Comparison of ENCODE assay signal across 19 cellular contexts in genomic region chr6:110395221-110395620, GRCh38. TPM values are rescaled to one million over a fixed set of nuclear protein-coding genes. Genes with fewer than 3 reads are reported as not detected.
DNase-seq lines count a peak whose midpoint lies in the region; ATAC-seq and TF ChIP-seq lines count a peak whose summit lies in the region.
"Had no signal": no experiment of that assay in that cellular context is flagged by ENCODE, and none has a peak within 500 bp of the region (broad histone marks: within the 10 kb centered on the region; RNA-seq: fewer than 3 reads in every experiment).

No MANE protein-coding gene starts in this region.

- DNase-seq in left cardiac atrium (no peak), left ventricle myocardium superior (no peak), fibroblast of the aortic adventitia (ENCODE audit: low read depth) (peak; percentile 62), midbrain (lab: John Stamatoyannopoulos, UW) (peak; percentile 37), hepatic stellate cell (ENCODE audit: low spot score) (no peak), foreskin melanocyte (no peak), NCI-H2196 treated with DMSO at 0.1 percent for 48 hours (lab: John Stamatoyannopoulos, UW; ENCODE audit: unreplicated experiment) (no peak)
- DNase-seq: Calu3; CD8-positive, alpha-beta T cell; DMS53; Kasumi-1; MV-4-11; NCI-H187 treated with DMSO at 0.1 percent for 48 hours; NCI-H226; NCI-H524 treated with DMSO at 0.1 percent for 48 hours; PC-3; SJCRH30 had no signal

- no peak overlapping the region for H3K4me3 ChIP-seq in fibroblast of the aortic adventitia (ENCODE audit: low read depth, low read length)
- H3K4me3 ChIP-seq: A549, BLaER1, SJCRH30 had no signal

- peak; percentile 40 to 70 for ATAC-seq in left cardiac atrium
- no peak for ATAC-seq in left ventricle myocardium superior
- ATAC-seq: A549; CD8-positive, alpha-beta T cell; PC-3 had no signal

- no peak for TF ChIP-seq CTCF in fibroblast of the aortic adventitia (IDR thresholded peaks at IDR 0.05; ENCODE audit: insufficient read depth, low read length)

- intact Hi-C loops in left cardiac atrium (cut with DNase I): no loop called here
- intact Hi-C loops in left ventricle myocardium superior (cut with micrococcal nuclease): no loop called here

RNA-seq across cellular contexts. Expression of gene DDO, which starts 20.2 kb away (rescaled TPM):
- 10 to 100 TPM in 1 of 2 donors, 1 to 10 TPM in 1; 7.9 to 12.9 TPM for total RNA-seq in left cardiac atrium
- 31.5 TPM for total RNA-seq in left ventricle myocardium superior
- total RNA-seq in fibroblast of the aortic adventitia (ENCODE audit: low replicate concordance): 1.3 and 2.3 TPM in 2 replicates
- total RNA-seq: CD8-positive, alpha-beta T cell; PC-3 had no signal

RNA-seq across cellular contexts. Expression of gene METTL24, which starts 37.1 kb away (rescaled TPM):
- total RNA-seq in left cardiac atrium: 1 to 10 TPM; 1.7 to 2.1 TPM
- 1.6 TPM for total RNA-seq in left ventricle myocardium superior
- total RNA-seq in fibroblast of the aortic adventitia (ENCODE audit: low replicate concordance): 0.09 and 0.16 TPM in 2 replicates
- total RNA-seq: Calu3, PC-3, SJCRH30 had no signal

Comparison
In these comparisons a context has a peak if more than half of its experiments do, and no peak if none do; other contexts are left out.
1. DNase-seq: peak in fibroblast of the aortic adventitia (single experiment) and midbrain (single experiment); none in left cardiac atrium (single experiment), left ventricle myocardium superior (single experiment), hepatic stellate cell (single experiment), foreskin melanocyte (single experiment) and NCI-H2196 treated with DMSO at 0.1 percent for 48 hours (single experiment).